Comparison of ENCODE assay signal across 1 cellular context in genomic region chr18:2897448-2898052, GRCh38.
A peak's percentile ranks its signal among the peaks of the same experiment; 100 is the strongest.
TF ChIP-seq lines count a peak whose summit lies in the region.

No MANE protein-coding gene starts in this region.

TF ChIP-seq in HepG2, 621 proteins besides CTCF, POLR2A, EP300 and RAD21:
- peak; percentile 65; the same call in 1 of the 2 replicates for TF ChIP-seq ZFP91 (CRISPR knock-in tag; IDR thresholded peaks at IDR 0.05; ENCODE audit: borderline replicate concordance)
- TF ChIP-seq ZNF577 (CRISPR knock-in tag; IDR thresholded peaks at IDR 0.05; ENCODE audit: borderline replicate concordance, low read depth) = no peak
- 0 out of 2 replicates have a peak, but pooled peaks have one; percentile 34 for TF ChIP-seq ZNF770 (CRISPR knock-in tag; IDR thresholded peaks at IDR 0.05)
- TF ChIP-seq ZNF121 (CRISPR knock-in tag; IDR thresholded peaks at IDR 0.05) = peak; percentile 34; the same call in 1 of the 2 replicates
TF ChIP-seq in HepG2: peak in this region for 3.
